17 cellular contexts compared by ENCODE assay signal in the genomic region with DNA sequence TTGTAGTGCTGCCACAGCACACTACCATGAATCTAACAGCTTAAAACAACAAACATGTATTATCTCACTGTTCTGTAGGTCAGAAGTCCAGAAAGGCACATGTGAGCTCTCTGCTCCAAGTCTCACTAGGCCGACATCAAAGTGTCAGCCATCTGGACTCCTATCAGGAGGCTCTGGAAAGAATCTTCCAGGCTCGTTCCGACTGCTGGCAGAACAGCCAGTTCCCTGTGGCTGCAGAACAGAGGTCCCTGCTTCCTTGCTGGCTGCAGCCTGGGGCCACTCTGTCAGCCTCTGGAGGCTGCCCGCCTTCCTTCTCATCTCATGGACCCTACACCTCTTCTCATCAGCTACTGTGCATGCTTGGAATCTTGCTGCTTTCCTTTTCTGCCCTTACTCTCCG.
A peak's percentile ranks its signal among the peaks of the same experiment; 100 is the strongest.
DNase-seq lines count a peak whose midpoint lies in the region; ATAC-seq and TF ChIP-seq lines count a peak whose summit lies in the region.
"Had no signal": no experiment of that assay in that cellular context is flagged by ENCODE, and none has a peak within 500 bp of the region (broad histone marks: within the 10 kb centered on the region; RNA-seq: fewer than 3 reads in every experiment).

No MANE protein-coding gene starts in this region.

- H3K36me3 Mint-ChIP-seq in neural crest cell (ENCODE audit: low read depth): no peaks in the 10 kb centered on the region
- no peaks in the 10 kb centered on the region for H3K36me3 Mint-ChIP-seq in activated CD8-positive, alpha-beta T cell treated with anti-CD3 and anti-CD28 coated beads, Interleukin-2, amount 10 ng/mL, durations not matched to agents 7 days and 5 days (ENCODE audit: low read depth)
- H3K36me3 Mint-ChIP-seq in activated T-cell treated with anti-CD3 and anti-CD28 coated beads, Interleukin-2, amount 50 U/mL, for 4 hours (ENCODE audit: insufficient read depth): no peaks in the 10 kb centered on the region
- H3K36me3 Mint-ChIP-seq: CD8-positive, alpha-beta memory T cell had no signal

- peak overlapping the region; percentile 25 for H3K27ac Mint-ChIP-seq in neural crest cell (ENCODE audit: unreplicated experiment)
- no peak overlapping the region for H3K27ac Mint-ChIP-seq in activated CD8-positive, alpha-beta T cell treated with anti-CD3 and anti-CD28 coated beads, Interleukin-2, amount 10 ng/mL, durations not matched to agents 7 days and 5 days
- H3K27ac Mint-ChIP-seq: CD8-positive, alpha-beta memory T cell had no signal

- no peaks in the 10 kb centered on the region for H3K9me3 Mint-ChIP-seq in neural crest cell
- H3K9me3 Mint-ChIP-seq in activated CD8-positive, alpha-beta T cell treated with anti-CD3 and anti-CD28 coated beads, Interleukin-2, amount 10 ng/mL, durations not matched to agents 7 days and 5 days (ENCODE audit: insufficient read depth): no peaks in the 10 kb centered on the region
- H3K9me3 Mint-ChIP-seq in activated T-cell treated with anti-CD3 and anti-CD28 coated beads, Interleukin-2, amount 50 U/mL, for 4 hours: no peaks in the 10 kb centered on the region

- CTCF ChIA-PET in activated CD8-positive, alpha-beta T cell treated with anti-CD3 and anti-CD28 coated beads, Interleukin-2, amount 10 ng/mL, durations not matched to agents 7 days and 5 days (lab: Charles Lee): no interaction called here

- no peaks in the 10 kb centered on the region for H3K4me1 ChIP-seq in body of pancreas
- peaks cover 0 to 23% (median 11%) of the 10 kb centered on the region in 9 donors for H3K4me1 ChIP-seq in heart right ventricle
- H3K4me1 ChIP-seq in testis: no peaks in the 10 kb centered on the region
- H3K4me1 ChIP-seq: SJCRH30 had no signal

- TF ChIP-seq POLR2A in body of pancreas (IDR thresholded peaks at IDR 0.05) (no peak), testis (IDR thresholded peaks at IDR 0.05) (no peak)

- H3K36me3 ChIP-seq in body of pancreas (replicated peaks in 1 of 2; ENCODE audit: insufficient read depth in 1 of 2, low read depth in 2 of 2) (no peaks in the 10 kb centered on the region), heart right ventricle (no peaks in the 10 kb centered on the region), testis (ENCODE audit: low read depth, missing control alignments) (no peaks in the 10 kb centered on the region)
- H3K36me3 ChIP-seq: SJCRH30 had no signal

- H3K4me3 ChIP-seq in body of pancreas (no peak overlapping the region), heart right ventricle (no peak overlapping the region), testis (no peak overlapping the region)
- H3K4me3 ChIP-seq: SJCRH30 had no signal

- H3K9me3 ChIP-seq in body of pancreas (no peaks in the 10 kb centered on the region), heart right ventricle (no peaks in the 10 kb centered on the region), testis (no peaks in the 10 kb centered on the region)
- H3K9me3 ChIP-seq: SJCRH30 had no signal

- ATAC-seq in body of pancreas: peak; percentile 27
- peak; percentile 43 to 97 (median 96) for ATAC-seq in heart right ventricle
- ATAC-seq in activated CD8-positive, alpha-beta T cell treated with anti-CD3 and anti-CD28 coated beads, Interleukin-2, amount 10 ng/mL, durations not matched to agents 7 days and 5 days: no peak
- ATAC-seq in activated T-cell treated with anti-CD3 and anti-CD28 coated beads, Interleukin-2, amount 50 U/mL, for 4 hours: no peak
- ATAC-seq: PC-3 had no signal

- 42 to 43% methylated on average over 4 to 5 of the region's 5 CpGs for WGBS in body of pancreas, 2 donors
- WGBS in heart right ventricle, 2 donors: 24 to 25% methylated on average over 5 of the region's 5 CpGs
- WGBS in testis, 2 donors: 52 to 60% methylated on average over 5 of the region's 5 CpGs

- no peaks in the 10 kb centered on the region for H3K4me1 Mint-ChIP-seq in neural crest cell
- H3K4me1 Mint-ChIP-seq in activated CD8-positive, alpha-beta T cell treated with anti-CD3 and anti-CD28 coated beads, Interleukin-2, amount 10 ng/mL, durations not matched to agents 7 days and 5 days (ENCODE audit: low read depth): no peaks in the 10 kb centered on the region
- H3K4me1 Mint-ChIP-seq in activated T-cell treated with anti-CD3 and anti-CD28 coated beads, Interleukin-2, amount 50 U/mL, for 4 hours (ENCODE audit: low read depth): no peaks in the 10 kb centered on the region
- H3K4me1 Mint-ChIP-seq: CD8-positive, alpha-beta memory T cell had no signal

- H3K27me3 Mint-ChIP-seq in neural crest cell (ENCODE audit: low read depth): peaks cover 63% of the 10 kb centered on the region
- H3K27me3 Mint-ChIP-seq in activated CD8-positive, alpha-beta T cell treated with anti-CD3 and anti-CD28 coated beads, Interleukin-2, amount 10 ng/mL, durations not matched to agents 7 days and 5 days (ENCODE audit: low read depth): no peaks in the 10 kb centered on the region
- no peaks in the 10 kb centered on the region for H3K27me3 Mint-ChIP-seq in activated T-cell treated with anti-CD3 and anti-CD28 coated beads, Interleukin-2, amount 50 U/mL, for 4 hours (ENCODE audit: low read depth)
- H3K27me3 Mint-ChIP-seq: CD8-positive, alpha-beta memory T cell had no signal

- H3K27ac ChIP-seq in body of pancreas (no peak overlapping the region), heart right ventricle (peak overlapping the region in 4 of 10 donors; percentile 46 to 70 (median 54)), testis (no peak overlapping the region)
- H3K27ac ChIP-seq: RWPE1, SJCRH30 had no signal

- intact Hi-C loops in body of pancreas (cut with DNase I): no loop called here
- intact Hi-C loops in heart right ventricle (cut with DNase I): loop anchor here in 2 of 10 donors (2.0 to 5.0 kb wide), 2 partner anchors 100 to 166 kb away; no protein-coding TSS in a partner anchor
- intact Hi-C loops in testis (cut with DNase I; ENCODE audit: low total_unique reads): no loop called here

- POLR2A ChIA-PET in activated CD8-positive, alpha-beta T cell treated with anti-CD3 and anti-CD28 coated beads, Interleukin-2, amount 10 ng/mL, durations not matched to agents 7 days and 5 days (lab: Charles Lee): no interaction called here

- TF ChIP-seq CTCF in body of pancreas (IDR thresholded peaks at IDR 0.05) (no peak), heart right ventricle (IDR thresholded peaks at IDR 0.05) (no peak), neural crest cell (conservative IDR thresholded peaks at IDR 0.05) (no peak), testis (IDR thresholded peaks at IDR 0.05) (no peak)

- H3K4me3 Mint-ChIP-seq in neural crest cell: no peak overlapping the region
- no peak overlapping the region for H3K4me3 Mint-ChIP-seq in activated CD8-positive, alpha-beta T cell treated with anti-CD3 and anti-CD28 coated beads, Interleukin-2, amount 10 ng/mL, durations not matched to agents 7 days and 5 days
- no peak overlapping the region for H3K4me3 Mint-ChIP-seq in activated T-cell treated with anti-CD3 and anti-CD28 coated beads, Interleukin-2, amount 50 U/mL, for 4 hours
- H3K4me3 Mint-ChIP-seq: CD8-positive, alpha-beta memory T cell had no signal

- no peaks in the 10 kb centered on the region for H3K27me3 ChIP-seq in body of pancreas
- no peaks in the 10 kb centered on the region for H3K27me3 ChIP-seq in heart right ventricle
- no peaks in the 10 kb centered on the region for H3K27me3 ChIP-seq in testis
- H3K27me3 ChIP-seq: SJCRH30 had no signal

- DNase-seq in body of pancreas: peak in 2 of 4 donors; percentile 16 to 17
- DNase-seq in heart right ventricle: peak; percentile 50 to 59
- no peak for DNase-seq in neural crest cell (ENCODE audit: low read depth, low spot score)
- peak; percentile 28 for DNase-seq in testis
- DNase-seq in activated CD8-positive, alpha-beta T cell treated with anti-CD3 and anti-CD28 coated beads, Interleukin-2, amount 10 ng/mL, durations not matched to agents 7 days and 5 days: no peak
- no peak for DNase-seq in NCI-H2081 treated with DMSO at 0.1 percent for 48 hours (lab: John Stamatoyannopoulos, UW)
- DNase-seq in activated T-cell treated with anti-CD3 and anti-CD28 coated beads, Interleukin-2, amount 50 U/mL, for 4 hours: no peak
- DNase-seq: CD8-positive, alpha-beta memory T cell; DMS79 treated with DMSO at 0.1 percent for 48 hours; KG1; NCI-H1417 treated with DMSO at 0.1 percent for 48 hours; NCI-H1930; NCI-H345; NCI-H524 treated with DMSO at 0.1 percent for 48 hours; PC-3; SJCRH30 had no signal

Comparison
In these comparisons a context has a peak if more than half of its experiments do, and no peak if none do; other contexts are left out.
1. ATAC-seq: peak in body of pancreas (single experiment) and heart right ventricle (8 of 8); none in activated CD8-positive, alpha-beta T cell treated with anti-CD3 and anti-CD28 coated beads, Interleukin-2, amount 10 ng/mL, durations not matched to agents 7 days and 5 days (single experiment) and activated T-cell treated with anti-CD3 and anti-CD28 coated beads, Interleukin-2, amount 50 U/mL, for 4 hours (0 of 2).
2. DNase-seq: peak in heart right ventricle (2 of 2) and testis (single experiment); none in neural crest cell (single experiment), activated CD8-positive, alpha-beta T cell treated with anti-CD3 and anti-CD28 coated beads, Interleukin-2, amount 10 ng/mL, durations not matched to agents 7 days and 5 days (single experiment), NCI-H2081 treated with DMSO at 0.1 percent for 48 hours (single experiment) and activated T-cell treated with anti-CD3 and anti-CD28 coated beads, Interleukin-2, amount 50 U/mL, for 4 hours (single experiment).